Comparison of ENCODE assay signal across 11 cellular contexts in genomic region chr2:108492364-108492763, GRCh38. TPM values are rescaled to one million over a fixed set of nuclear protein-coding genes. Genes with fewer than 3 reads are reported as not detected.
DNase-seq lines count a peak whose midpoint lies in the region; ATAC-seq, FAIRE-seq and TF ChIP-seq lines count a peak whose summit lies in the region.
"Had no signal": no experiment of that assay in that cellular context is flagged by ENCODE, and none has a peak within 500 bp of the region (broad histone marks: within the 10 kb centered on the region; RNA-seq: fewer than 3 reads in every experiment).

No MANE protein-coding gene starts in this region.

- peaks cover 24% of the 10 kb centered on the region for H3K36me3 ChIP-seq in astrocyte (ENCODE audit: insufficient read depth, low read length)

- H3K36me3 Mint-ChIP-seq in activated naive CD4-positive, alpha-beta T cell treated with anti-CD3 and anti-CD28 coated beads for 36 hours (ENCODE audit: low read depth): peaks cover 24% of the 10 kb centered on the region
- H3K36me3 Mint-ChIP-seq in astrocyte (ENCODE audit: low read depth, unreplicated experiment): peaks cover 17% of the 10 kb centered on the region

- peaks cover 10% of the 10 kb centered on the region for H3K4me1 ChIP-seq in astrocyte (ENCODE audit: insufficient read depth, low read length)
- H3K4me1 ChIP-seq: BLaER1 had no signal

- CTCF ChIA-PET in activated naive CD4-positive, alpha-beta T cell treated with anti-CD3 and anti-CD28 coated beads for 36 hours (lab: Charles Lee): no interaction called here

- ATAC-seq in GM18520 (IDR thresholded peaks at IDR 0.05; ENCODE audit: unreplicated experiment): no peak
- ATAC-seq: stimulated activated naive B cell treated with anti-CD40 and anti-IgM and Interleukin-4, amounts not matched to agents 10 μg/mL and 1 μg/mL and 100 μg/mL, for 72 hours had no signal

- TF ChIP-seq CTCF in astrocyte (IDR thresholded peaks at IDR 0.05; ENCODE audit: insufficient read depth, low read depth, low read length): no peak

- no peak overlapping the region for H3K4me3 ChIP-seq in astrocyte (ENCODE audit: insufficient read depth, low read depth, low read length)
- H3K4me3 ChIP-seq: BLaER1 had no signal

- H3K9me3 Mint-ChIP-seq in activated naive CD4-positive, alpha-beta T cell treated with anti-CD3 and anti-CD28 coated beads for 36 hours: no peaks in the 10 kb centered on the region
- no peaks in the 10 kb centered on the region for H3K9me3 Mint-ChIP-seq in astrocyte (ENCODE audit: unreplicated experiment)
- H3K9me3 Mint-ChIP-seq: stimulated activated naive B cell treated with anti-CD40 and anti-IgM and Interleukin-4, amounts not matched to agents 10 μg/mL and 1 μg/mL and 100 μg/mL, for 72 hours had no signal

- no peak overlapping the region for H3K4me3 Mint-ChIP-seq in activated naive CD4-positive, alpha-beta T cell treated with anti-CD3 and anti-CD28 coated beads for 36 hours
- H3K4me3 Mint-ChIP-seq in astrocyte (ENCODE audit: unreplicated experiment): peak overlapping the region; percentile 21
- H3K4me3 Mint-ChIP-seq: stimulated activated naive B cell treated with anti-CD40 and anti-IgM and Interleukin-4, amounts not matched to agents 10 μg/mL and 1 μg/mL and 100 μg/mL, for 72 hours had no signal

- no peaks in the 10 kb centered on the region for H4K20me1 ChIP-seq in astrocyte (ENCODE audit: insufficient read depth, low read length)
- H4K20me1 ChIP-seq: BLaER1 had no signal

- intact Hi-C loops in activated naive CD4-positive, alpha-beta T cell treated with anti-CD3 and anti-CD28 coated beads for 36 hours (cut with micrococcal nuclease): loop anchor here (2.0 to 5.0 kb wide), 2 partner anchors 42 to 90 kb away; partner anchors contain the start of gene LIMS1

- H3K27ac Mint-ChIP-seq in activated naive CD4-positive, alpha-beta T cell treated with anti-CD3 and anti-CD28 coated beads for 36 hours: peak overlapping the region; percentile 11
- H3K27ac Mint-ChIP-seq in astrocyte (ENCODE audit: unreplicated experiment): peak overlapping the region; percentile 98
- H3K27ac Mint-ChIP-seq: stimulated activated naive B cell treated with anti-CD40 and anti-IgM and Interleukin-4, amounts not matched to agents 10 μg/mL and 1 μg/mL and 100 μg/mL, for 72 hours had no signal

- H3K9ac ChIP-seq in astrocyte (ENCODE audit: low read length): no peak overlapping the region
- H3K9ac ChIP-seq: BLaER1 had no signal

- no peaks in the 10 kb centered on the region for H3K27me3 ChIP-seq in astrocyte (ENCODE audit: insufficient read depth, low read length)
- H3K27me3 ChIP-seq: BLaER1 had no signal

- H3K79me2 ChIP-seq in astrocyte (ENCODE audit: insufficient read depth, low read length): no peaks in the 10 kb centered on the region

- H3K9me3 ChIP-seq in astrocyte (ENCODE audit: insufficient read depth, low read depth, low read length): no peaks in the 10 kb centered on the region
- H3K9me3 ChIP-seq: BLaER1 had no signal

- H3K27me3 Mint-ChIP-seq in activated naive CD4-positive, alpha-beta T cell treated with anti-CD3 and anti-CD28 coated beads for 36 hours (ENCODE audit: low read depth): no peaks in the 10 kb centered on the region
- H3K27me3 Mint-ChIP-seq in astrocyte (ENCODE audit: low read depth, unreplicated experiment): no peaks in the 10 kb centered on the region
- H3K27me3 Mint-ChIP-seq: stimulated activated naive B cell treated with anti-CD40 and anti-IgM and Interleukin-4, amounts not matched to agents 10 μg/mL and 1 μg/mL and 100 μg/mL, for 72 hours had no signal

- peak overlapping the region; percentile 49 for H3K4me2 ChIP-seq in astrocyte (ENCODE audit: low read length)
- H3K4me2 ChIP-seq: BLaER1 had no signal

- peak; percentile 89 for FAIRE-seq in astrocyte (lab: Jason Lieb, UNC)

- peaks cover 18% of the 10 kb centered on the region for H3K4me1 Mint-ChIP-seq in activated naive CD4-positive, alpha-beta T cell treated with anti-CD3 and anti-CD28 coated beads for 36 hours (ENCODE audit: low read depth)
- H3K4me1 Mint-ChIP-seq in astrocyte (ENCODE audit: low read depth, unreplicated experiment): peaks cover 28% of the 10 kb centered on the region
- H3K4me1 Mint-ChIP-seq: stimulated activated naive B cell treated with anti-CD40 and anti-IgM and Interleukin-4, amounts not matched to agents 10 μg/mL and 1 μg/mL and 100 μg/mL, for 72 hours had no signal

- peak overlapping the region; percentile 77 for H3K27ac ChIP-seq in astrocyte (ENCODE audit: low read depth, low read length)
- H3K27ac ChIP-seq: BLaER1 had no signal

- DNase-seq in activated naive CD4-positive, alpha-beta T cell treated with anti-CD3 and anti-CD28 coated beads for 36 hours: no peak
- no peak for DNase-seq in activated naive CD4-positive, alpha-beta T cell (lab: John Stamatoyannopoulos, UW)
- peak; percentile 95 for DNase-seq in astrocyte (ENCODE audit: low read depth)
- peak; percentile 99 for DNase-seq in iris pigment epithelial cell (ENCODE audit: low read depth)
- no peak for DNase-seq in activated CD8-positive, alpha-beta memory T cell treated with anti-CD3 and anti-CD28 coated beads, Interleukin-2, amount 50 U/mL, for 48 hours
- no peak for DNase-seq in amygdala (lab: John Stamatoyannopoulos, UW)
- no peak for DNase-seq in NCI-H1417 treated with DMSO at 0.1 percent for 48 hours (lab: John Stamatoyannopoulos, UW)
- DNase-seq: erythroblast; stimulated activated naive B cell treated with anti-CD40 and anti-IgM and Interleukin-4, amounts not matched to agents 10 μg/mL and 1 μg/mL and 100 μg/mL, for 72 hours had no signal

- H2AFZ ChIP-seq in astrocyte (ENCODE audit: low read depth, low read length): no peak overlapping the region

RNA-seq across cellular contexts. Expression of gene LIMS1, which starts 41.9 kb away (rescaled TPM):
- total RNA-seq in activated naive CD4-positive, alpha-beta T cell treated with anti-CD3 and anti-CD28 coated beads for 36 hours: 10 to 100 TPM; 43.8 to 47.1 TPM
- 202 and 205 TPM in 2 replicates for total RNA-seq in astrocyte

RNA-seq across cellular contexts. Expression of gene GCC2, which starts 43.4 kb away (rescaled TPM):
- total RNA-seq in activated naive CD4-positive, alpha-beta T cell treated with anti-CD3 and anti-CD28 coated beads for 36 hours: 10 to 100 TPM; 33.5 to 39.4 TPM
- 49.3 and 53.9 TPM in 2 replicates for total RNA-seq in astrocyte

Comparison
In these comparisons a context has a peak if more than half of its experiments do, and no peak if none do; other contexts are left out.
1. DNase-seq: peak in astrocyte (single experiment) and iris pigment epithelial cell (single experiment); none in activated naive CD4-positive, alpha-beta T cell treated with anti-CD3 and anti-CD28 coated beads for 36 hours (single experiment), activated naive CD4-positive, alpha-beta T cell (0 of 4), activated CD8-positive, alpha-beta memory T cell treated with anti-CD3 and anti-CD28 coated beads, Interleukin-2, amount 50 U/mL, for 48 hours (single experiment), amygdala (0 of 56) and NCI-H1417 treated with DMSO at 0.1 percent for 48 hours (single experiment).